8 cellular contexts compared by ENCODE assay signal in genomic region chr3:129015388-129016105, GRCh38. TPM values are rescaled to one million over a fixed set of nuclear protein-coding genes. Genes with fewer than 3 reads are reported as not detected.
A peak's percentile ranks its signal among the peaks of the same experiment; 100 is the strongest.
DNase-seq lines count a peak whose midpoint lies in the region; FAIRE-seq and TF ChIP-seq lines count a peak whose summit lies in the region.

No MANE protein-coding gene starts in this region.

- H3K9me3 ChIP-seq in small intestine (ENCODE audit: control insufficient read depth, low read depth) (no peaks in the 10 kb centered on the region), mammary epithelial cell (replicated peaks; ENCODE audit: insufficient read depth, low read length) (no peaks in the 10 kb centered on the region)

- H3K27me3 Mint-ChIP-seq in activated CD4-positive, alpha-beta T cell treated with anti-CD3 and anti-CD28 coated beads, Interleukin-2, amount 10 ng/mL, durations not matched to agents 24 days and 14 days = no peaks in the 10 kb centered on the region

- H3K36me3 Mint-ChIP-seq in activated CD4-positive, alpha-beta T cell treated with anti-CD3 and anti-CD28 coated beads, Interleukin-2, amount 10 ng/mL, durations not matched to agents 24 days and 14 days (ENCODE audit: low read depth) = no peaks in the 10 kb centered on the region

- peak overlapping the region; percentile 95 for H3K27ac Mint-ChIP-seq in activated CD4-positive, alpha-beta T cell treated with anti-CD3 and anti-CD28 coated beads, Interleukin-2, amount 10 ng/mL, durations not matched to agents 24 days and 14 days

- H3K27ac ChIP-seq in small intestine (ENCODE audit: low read depth in 1 of 2, low read length in 1 of 2) (peak overlapping the region; percentile 6 to 88), mammary epithelial cell (ENCODE audit: insufficient read depth, low read depth, low read length) (no peak overlapping the region)

- H3K79me2 ChIP-seq in mammary epithelial cell (ENCODE audit: insufficient read depth, low read length) = no peaks in the 10 kb centered on the region

- H3K36me3 ChIP-seq in small intestine (ENCODE audit: control insufficient read depth in 2 of 2, insufficient read depth in 2 of 2, low read length in 2 of 2) (no peaks in the 10 kb centered on the region), mammary epithelial cell (ENCODE audit: insufficient read depth, low read length) (no peaks in the 10 kb centered on the region)

- dilution Hi-C loops in mammary epithelial cell (cut with HindIII; ENCODE audit: low sequenced_read_pairs) = loop anchor here (5.0 to 10.0 kb wide), 2 partner anchors 33 to 331 kb away; no protein-coding TSS in a partner anchor

- TF ChIP-seq POLR2A in erythroblast (IDR thresholded peaks at IDR 0.05; ENCODE audit: low read length) = no peak

- no peak for TF ChIP-seq CTCF in mammary epithelial cell (conservative IDR thresholded peaks at IDR 0.05 in 1 of 2, IDR thresholded peaks at IDR 0.05 in 1 of 2; ENCODE audit: extremely low read depth in 1 of 2, insufficient read depth in 1 of 2, low read depth in 1 of 2, low read length in 2 of 2)

- H3K4me1 ChIP-seq in small intestine (ENCODE audit: control insufficient read depth in 2 of 2, insufficient read depth in 1 of 2, low read depth in 1 of 2, low read length in 1 of 2) (peaks cover 0 to 14% of the 10 kb centered on the region in 2 donors), mammary epithelial cell (ENCODE audit: insufficient read depth, low read length) (no peaks in the 10 kb centered on the region)

- intact Hi-C loops in activated CD4-positive, alpha-beta T cell treated with anti-CD3 and anti-CD28 coated beads, Interleukin-2, amount 10 ng/mL, durations not matched to agents 24 days and 14 days (cut with micrococcal nuclease) = loop anchor here (1.0 to 5.0 kb wide), 3 partner anchors 12 to 107 kb away; partner anchors contain the start of gene RAB43
- intact Hi-C loops in mammary epithelial cell (cut with micrococcal nuclease) = loop anchor here (2.0 kb wide), 1 partner anchor 45 kb away; no protein-coding TSS in a partner anchor

- no peaks in the 10 kb centered on the region for H4K20me1 ChIP-seq in mammary epithelial cell (ENCODE audit: insufficient read depth, low read length)

- CTCF ChIA-PET in mammary epithelial cell (lab: Charles Lee; ENCODE audit: low non-redundant PET) = interaction anchor here (0.5 to 1.7 kb wide), 3 partner anchors 12 to 45 kb away, joined by 3 to 16 read pairs (median 4); no protein-coding TSS in a partner anchor

- no TSS peak for BruUV-seq in mammary epithelial cell (replicated peaks; lab: Mats Ljungman, UMichigan)

- no peak overlapping the region for H3K4me2 ChIP-seq in mammary epithelial cell (ENCODE audit: insufficient read depth, low read depth, low read length)

- in situ Hi-C loops in mammary epithelial cell (cut with MboI; ENCODE audit: low sequenced_read_pairs in 2 of 2) = no loop called here

- H3K9me3 Mint-ChIP-seq in activated CD4-positive, alpha-beta T cell treated with anti-CD3 and anti-CD28 coated beads, Interleukin-2, amount 10 ng/mL, durations not matched to agents 24 days and 14 days = no peaks in the 10 kb centered on the region

- peaks cover 26% of the 10 kb centered on the region for H3K4me1 Mint-ChIP-seq in activated CD4-positive, alpha-beta T cell treated with anti-CD3 and anti-CD28 coated beads, Interleukin-2, amount 10 ng/mL, durations not matched to agents 24 days and 14 days

- WGBS in small intestine, 3 donors = 61 to 85% (median 66%) methylated on average over 19 of the region's 19 CpGs
- 89% methylated on average over 9 of the region's 19 CpGs for WGBS in mammary epithelial cell (ENCODE audit: low coverage, missing lambda C conversion rate)

- FAIRE-seq in GM19239 (lab: Jason Lieb, UNC) (peak; percentile 66), small intestine (lab: Jason Lieb, UNC) (no peak)

- no peak overlapping the region for H3K9ac ChIP-seq in mammary epithelial cell (ENCODE audit: insufficient read depth, low read length)

- DNase-seq in GM19239 (ENCODE audit: insufficient read length, low spot score) = no peak
- peak; percentile 84 for DNase-seq in activated CD4-positive, alpha-beta T cell treated with anti-CD3 and anti-CD28 coated beads, Interleukin-2, amount 10 ng/mL, durations not matched to agents 24 days and 14 days
- DNase-seq in erythroblast (lab: John Stamatoyannopoulos, UW) = peak; percentile 59 to 69
- no peak for DNase-seq in small intestine
- DNase-seq in HPDE6-E6E7 (ENCODE audit: extremely low spot score) = no peak
- no peak for DNase-seq in NCI-H1694 (lab: John Stamatoyannopoulos, UW)
- DNase-seq in ecto neural progenitor cell (ENCODE audit: low spot score) = no peak
- DNase-seq in mammary epithelial cell = no peak

- peak overlapping the region; percentile 80 for H3K4me3 Mint-ChIP-seq in activated CD4-positive, alpha-beta T cell treated with anti-CD3 and anti-CD28 coated beads, Interleukin-2, amount 10 ng/mL, durations not matched to agents 24 days and 14 days

- H3K27me3 ChIP-seq in small intestine (ENCODE audit: control insufficient read depth in 2 of 2, insufficient read depth in 2 of 2, low read length in 2 of 2) (no peaks in the 10 kb centered on the region), mammary epithelial cell (ENCODE audit: insufficient read depth, low read length) (no peaks in the 10 kb centered on the region)

- no peak overlapping the region for H2AFZ ChIP-seq in mammary epithelial cell (ENCODE audit: low read depth, low read length)

- H3K4me3 ChIP-seq in small intestine (ENCODE audit: low read depth in 1 of 2, low read length in 2 of 2) (no peak overlapping the region), mammary epithelial cell (replicated peaks in 1 of 3; ENCODE audit: insufficient read depth in 1 of 3, low read depth in 2 of 3, low read length in 3 of 3) (no peak overlapping the region)

RNA-seq across cellular contexts. Expression of gene EFCC1, which starts 14.4 kb away (rescaled TPM):
- total RNA-seq in activated CD4-positive, alpha-beta T cell treated with anti-CD3 and anti-CD28 coated beads, Interleukin-2, amount 10 ng/mL, durations not matched to agents 24 days and 14 days = 0.36 and 0.37 TPM in 2 replicates
- polyA plus RNA-seq in small intestine (1 to 10 TPM in 2 of 3 donors, not detected in 1; 1.6 to 3.7 TPM), mammary epithelial cell (not detected)
- under 1 TPM in 1 of 2 donors, not detected in 1; under 0.01 TPM for total RNA-seq in mammary epithelial cell
- polyA minus RNA-seq in mammary epithelial cell = not detected

RNA-seq across cellular contexts. Expression of gene CFAP92, which starts 21.7 kb away (rescaled TPM):
- total RNA-seq in activated CD4-positive, alpha-beta T cell treated with anti-CD3 and anti-CD28 coated beads, Interleukin-2, amount 10 ng/mL, durations not matched to agents 24 days and 14 days = 0.17 TPM in 1 of 2 replicates, not detected in the other
- under 1 TPM in 1 of 3 donors, not detected in 2; 0.78 TPM for polyA plus RNA-seq in small intestine
- total RNA-seq in mammary epithelial cell = 1 to 10 TPM in 1 of 2 donors, under 1 TPM in 1; 0.83 to 1.0 TPM
- polyA plus RNA-seq in mammary epithelial cell = 0.29 TPM
- polyA minus RNA-seq in mammary epithelial cell = 3.5 TPM

RNA-seq across cellular contexts. Expression of gene GP9, which starts 45.0 kb away (rescaled TPM):
- total RNA-seq in activated CD4-positive, alpha-beta T cell treated with anti-CD3 and anti-CD28 coated beads, Interleukin-2, amount 10 ng/mL, durations not matched to agents 24 days and 14 days = not detected in 2 replicates
- polyA plus RNA-seq in small intestine (under 1 TPM in 1 of 3 donors, not detected in 2; 0.06 TPM), mammary epithelial cell (not detected)
- not detected for total RNA-seq in mammary epithelial cell
- not detected for polyA minus RNA-seq in mammary epithelial cell

Comparison
In these comparisons a context has a peak if more than half of its experiments do, and no peak if none do; other contexts are left out.
1. DNase-seq: peak in activated CD4-positive, alpha-beta T cell treated with anti-CD3 and anti-CD28 coated beads, Interleukin-2, amount 10 ng/mL, durations not matched to agents 24 days and 14 days (single experiment) and erythroblast (2 of 2); none in GM19239 (single experiment), small intestine (single experiment), HPDE6-E6E7 (single experiment), NCI-H1694 (single experiment), ecto neural progenitor cell (single experiment) and mammary epithelial cell (single experiment).